In the genomic region with DNA sequence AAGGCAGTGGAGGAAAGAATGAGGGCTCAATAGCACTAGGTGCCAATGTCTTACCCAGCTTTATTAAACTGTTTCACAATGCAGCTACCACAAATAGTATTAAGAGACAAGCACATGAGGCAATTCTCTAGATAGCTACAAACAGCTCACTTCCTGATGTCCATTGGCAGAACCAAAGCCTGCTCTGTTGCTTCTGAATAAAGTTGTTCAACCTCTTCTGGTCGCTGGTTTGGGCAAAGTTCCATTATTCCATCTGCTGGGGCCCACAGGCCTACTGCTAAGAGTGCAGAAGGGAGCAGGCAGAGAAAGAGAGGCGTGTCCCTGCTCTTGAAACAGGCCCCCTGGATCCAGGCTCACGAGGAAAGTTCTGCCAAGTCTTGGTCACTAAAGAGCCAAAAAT, we compare ENCODE assay signal across 11 cellular contexts.
DNase-seq lines count a peak whose midpoint lies in the region; ATAC-seq and TF ChIP-seq lines count a peak whose summit lies in the region.
"Had no signal": no experiment of that assay in that cellular context is flagged by ENCODE, and none has a peak within 500 bp of the region (broad histone marks: within the 10 kb centered on the region; RNA-seq: fewer than 3 reads in every experiment).

No MANE protein-coding gene starts in this region.

- H3K4me1 ChIP-seq in heart right ventricle = peaks cover 7 to 69% (median 31%) of the 10 kb centered on the region in 9 donors

- intact Hi-C loops in heart right ventricle (cut with DNase I) = loop anchor here in 3 of 10 donors (5.0 kb wide), 3 partner anchors 71 to 949 kb away; a partner anchor contains a TSS

- ATAC-seq in heart right ventricle (peak; percentile 85 to 94 (median 91)), HG03342 (IDR thresholded peaks at IDR 0.05; ENCODE audit: unreplicated experiment) (no peak)
- ATAC-seq: activated CD8-positive, alpha-beta memory T cell treated with anti-CD3 and anti-CD28 coated beads, Interleukin-2, amount 10 ng/mL, durations not matched to agents 7 days and 5 days; Panc1 had no signal

- no peak for TF ChIP-seq CTCF in heart right ventricle (IDR thresholded peaks at IDR 0.05)

- H3K9me3 ChIP-seq in heart right ventricle = no peaks in the 10 kb centered on the region

- H3K4me3 ChIP-seq in heart right ventricle = no peak overlapping the region
- no peak overlapping the region for H3K4me3 ChIP-seq in skeletal muscle cell (ENCODE audit: low read depth, low read length)

- WGBS in heart right ventricle, 2 donors = 34 to 49% methylated on average over 3 of the region's 3 CpGs

- H3K27me3 ChIP-seq in heart right ventricle = no peaks in the 10 kb centered on the region

- no peaks in the 10 kb centered on the region for H3K36me3 ChIP-seq in heart right ventricle

- peak overlapping the region; percentile 11 to 81 (median 69) for H3K27ac ChIP-seq in heart right ventricle

- DNase-seq in GF-D8 (lab: John Stamatoyannopoulos, UW) (peak; percentile 43), amniotic epithelial cell (ENCODE audit: low read depth) (peak; percentile 94), heart right ventricle (peak; percentile 59 to 73), skeletal muscle cell (ENCODE audit: low read depth) (peak; percentile 91), NCI-H1436 (lab: John Stamatoyannopoulos, UW) (no peak), NCI-H524 (lab: John Stamatoyannopoulos, UW) (no peak), NCI-H2081 (lab: John Stamatoyannopoulos, UW) (no peak)
- DNase-seq: activated CD8-positive, alpha-beta memory T cell treated with anti-CD3 and anti-CD28 coated beads, Interleukin-2, amount 10 ng/mL, durations not matched to agents 7 days and 5 days; DMS53 had no signal

Comparison
In these comparisons a context has a peak if more than half of its experiments do, and no peak if none do; other contexts are left out.
1. DNase-seq: peak in GF-D8 (single experiment), amniotic epithelial cell (single experiment), heart right ventricle (2 of 2) and skeletal muscle cell (single experiment); none in NCI-H1436 (single experiment), NCI-H524 (0 of 2) and NCI-H2081 (0 of 2).